Comparison of ENCODE assay signal across 8 cellular contexts in genomic region chr17:41864498-41864836, GRCh38. TPM values are rescaled to one million over a fixed set of nuclear protein-coding genes. Genes with fewer than 3 reads are reported as not detected.
DNase-seq lines count a peak whose midpoint lies in the region; ATAC-seq and TF ChIP-seq lines count a peak whose summit lies in the region.

No MANE protein-coding gene starts in this region.

- TF ChIP-seq CTCF in IMR-90 (conservative IDR thresholded peaks at IDR 0.05; ENCODE audit: low read depth, low read length) (no peak), endodermal cell (conservative IDR thresholded peaks at IDR 0.05) (no peak), neural progenitor cell (IDR thresholded peaks at IDR 0.05) (no peak)

- H3K4me3 Mint-ChIP-seq in endodermal cell (no peak overlapping the region), neural progenitor cell (no peak overlapping the region)

- CTCF ChIA-PET in IMR-90 (lab: Yijun Ruan, JAX) = interaction anchor here (1.9 kb wide), 1 partner anchor 15 kb away, joined by 6 read pairs; no protein-coding TSS in a partner anchor

- peak overlapping the region; percentile 62 for H3K27ac ChIP-seq in IMR-90 (ENCODE audit: insufficient read depth, low read length)
- H3K27ac ChIP-seq in endodermal cell (ENCODE audit: low read depth, low read length) = peak overlapping the region; percentile 64
- no peak overlapping the region for H3K27ac ChIP-seq in neural progenitor cell

- no peak for TF ChIP-seq POLR2A in IMR-90 (IDR thresholded peaks at IDR 0.05; ENCODE audit: low read depth, low read length)

- H4K5ac ChIP-seq in IMR-90 (ENCODE audit: low read depth, low read length) = no peak overlapping the region

- peak overlapping the region; percentile 46 to 61; a peak in 2 of 4 replicates for H4K8ac ChIP-seq in IMR-90 (ENCODE audit: low read depth in 2 of 2, low read length in 2 of 2)

- 0 out of 2 replicates have a peak overlapping the region, but pooled peaks have one; percentile 46 for H3K56ac ChIP-seq in IMR-90 (ENCODE audit: extremely low read depth, insufficient read depth, low read length)

- BruUV-seq in IMR-90 (replicated peaks; lab: Mats Ljungman, UMichigan) = no TSS peak

- no peaks in the 10 kb centered on the region for H3K27me3 ChIP-seq in IMR-90 (ENCODE audit: control insufficient read depth, insufficient read depth, low read length)
- H3K27me3 ChIP-seq in endodermal cell (ENCODE audit: control insufficient read depth, insufficient read depth, low read length, poor library complexity, severe bottlenecking) = no peaks in the 10 kb centered on the region
- H3K27me3 ChIP-seq in neural progenitor cell = no peaks in the 10 kb centered on the region

- no peak overlapping the region for H2BK15ac ChIP-seq in IMR-90 (ENCODE audit: low read depth, low read length)

- peaks cover 13% of the 10 kb centered on the region for H3K36me3 ChIP-seq in IMR-90 (ENCODE audit: control insufficient read depth, insufficient read depth, low read length)
- H3K36me3 ChIP-seq in endodermal cell (ENCODE audit: control insufficient read depth, insufficient read depth, low read length) = peaks cover 24% of the 10 kb centered on the region
- H3K36me3 ChIP-seq in neural progenitor cell = no peaks in the 10 kb centered on the region

- no peaks in the 10 kb centered on the region for H3K9me3 Mint-ChIP-seq in endodermal cell
- no peaks in the 10 kb centered on the region for H3K9me3 Mint-ChIP-seq in neural progenitor cell

- peak overlapping the region; percentile 90 for H3K14ac ChIP-seq in IMR-90 (replicated peaks; ENCODE audit: low read depth, low read length)

- no peak overlapping the region for H3K18ac ChIP-seq in IMR-90 (ENCODE audit: low read depth, low read length)

- no peak overlapping the region for H2BK120ac ChIP-seq in IMR-90 (ENCODE audit: low read depth, low read length)

- peaks cover 30% of the 10 kb centered on the region for H3F3A ChIP-seq in neural progenitor cell (ENCODE audit: low read depth)

- peak overlapping the region; percentile 50 for H3K23ac ChIP-seq in IMR-90 (ENCODE audit: low read depth, low read length)

- no peak for DNase-seq in IMR-90
- peak; percentile 87 for DNase-seq in endodermal cell
- peak; percentile 65 for DNase-seq in neural progenitor cell (ENCODE audit: low spot score)
- DNase-seq in NCI-H1436 (lab: John Stamatoyannopoulos, UW) = no peak
- DNase-seq in superior temporal gyrus (ENCODE audit: extremely low spot score) = no peak
- no peak for DNase-seq in activated CD8-positive, alpha-beta memory T cell treated with anti-CD3 and anti-CD28 coated beads for 24 hours
- no peak for DNase-seq in hepatic stellate cell (ENCODE audit: low spot score)

- peaks cover 57% of the 10 kb centered on the region for H3K79me2 ChIP-seq in neural progenitor cell (ENCODE audit: low read depth)

- POLR2A ChIA-PET in IMR-90 (lab: Charles Lee; ENCODE audit: unreplicated experiment) = no interaction called here

- H2AFZ ChIP-seq in IMR-90 (replicated peaks; ENCODE audit: low read length, poor library complexity) = peak overlapping the region; percentile 90
- H2AFZ ChIP-seq in neural progenitor cell (replicated peaks) = peak overlapping the region; percentile 64

- H3K79me1 ChIP-seq in IMR-90 (ENCODE audit: low read depth in 1 of 2, low read length in 2 of 2) = peaks cover 24 to 50% of the 10 kb centered on the region in 2 experiments

- H3K9ac ChIP-seq in IMR-90 (ENCODE audit: low read depth, low read length) (peak overlapping the region; percentile 75), endodermal cell (ENCODE audit: extremely low read depth, low read length, poor library complexity, severe bottlenecking) (peak overlapping the region; percentile 78), neural progenitor cell (peak overlapping the region; percentile 73)

- intact Hi-C loops in IMR-90 (cut with micrococcal nuclease) = loop anchor here (2.0 kb wide), 1 partner anchor 52 kb away; the partner anchor contains the start of gene FKBP10

- no peak overlapping the region for H2AK5ac ChIP-seq in IMR-90 (ENCODE audit: low read depth, low read length)

- H4K20me1 ChIP-seq in IMR-90 (ENCODE audit: insufficient read depth, low read length) = peaks cover 45% of the 10 kb centered on the region
- peaks cover 49% of the 10 kb centered on the region for H4K20me1 ChIP-seq in neural progenitor cell (ENCODE audit: low read depth)

- H3K9me3 ChIP-seq in IMR-90 (ENCODE audit: control insufficient read depth, insufficient read depth, low read length) = no peaks in the 10 kb centered on the region
- no peaks in the 10 kb centered on the region for H3K9me3 ChIP-seq in endodermal cell (ENCODE audit: control insufficient read depth, low read length)
- no peaks in the 10 kb centered on the region for H3K9me3 ChIP-seq in neural progenitor cell (ENCODE audit: low read depth)

- peak overlapping the region; percentile 52 for H2BK5ac ChIP-seq in IMR-90 (ENCODE audit: low read depth, low read length, poor library complexity, severe bottlenecking)

- H3K4me2 ChIP-seq in IMR-90 (ENCODE audit: low read depth, low read length) = peak overlapping the region; percentile 100
- H3K4me2 ChIP-seq in neural progenitor cell = peak overlapping the region; percentile 94

- 1% methylated on average over 18 of the region's 25 CpGs; no CpG with 5 or more reads in 1 of the 2 experiments for WGBS in IMR-90 (ENCODE audit: extremely low coverage in 2 of 2, insufficient read length in 1 of 2), 2 experiments
- WGBS in endodermal cell (ENCODE audit: insufficient coverage in 1 of 2, insufficient read length in 1 of 2), 2 experiments = 0 to 1% methylated on average over 5 to 25 of the region's 25 CpGs

- no peak overlapping the region for H2BK20ac ChIP-seq in IMR-90 (ENCODE audit: low read depth, low read length)

- peaks cover 19% of the 10 kb centered on the region for H3K4me1 Mint-ChIP-seq in endodermal cell
- H3K4me1 Mint-ChIP-seq in neural progenitor cell = peaks cover 19% of the 10 kb centered on the region

- H3K27me3 Mint-ChIP-seq in endodermal cell (ENCODE audit: insufficient read depth) (no peaks in the 10 kb centered on the region), neural progenitor cell (ENCODE audit: insufficient read depth, low read depth) (no peaks in the 10 kb centered on the region)

- TF ChIP-seq RAD21 in IMR-90 (IDR thresholded peaks at IDR 0.05; ENCODE audit: low read length) = no peak

- peaks cover 28% of the 10 kb centered on the region for H3K36me3 Mint-ChIP-seq in endodermal cell (ENCODE audit: low read depth)
- H3K36me3 Mint-ChIP-seq in neural progenitor cell = peaks cover 7% of the 10 kb centered on the region

- in situ Hi-C loops in IMR-90 (cut with MboI; ENCODE audit: low sequenced_read_pairs) = no loop called here

- dilution Hi-C loops in IMR-90 (cut with HindIII; ENCODE audit: low sequenced_read_pairs, unreplicated experiment) = no loop called here

- ATAC-seq in GM19397 (IDR thresholded peaks at IDR 0.05; ENCODE audit: unreplicated experiment) = peak; percentile 31
- peak; percentile 34; the same call in 1 of the 2 replicates for ATAC-seq in IMR-90 (ENCODE audit: low read depth)

- peak overlapping the region; percentile 90 for H2AK9ac ChIP-seq in IMR-90 (replicated peaks; ENCODE audit: low read depth, low read length, poor library complexity)

- peak overlapping the region; percentile 75 for H3K4ac ChIP-seq in IMR-90 (ENCODE audit: low read depth, low read length)

- H3K9me1 ChIP-seq in IMR-90 (ENCODE audit: insufficient read depth, low read length) = peaks cover 7% of the 10 kb centered on the region; the same call in 1 of the 2 replicates

- peak overlapping the region; percentile 55 for H4K91ac ChIP-seq in IMR-90 (ENCODE audit: insufficient read depth, low read depth, low read length)

- H3K27ac Mint-ChIP-seq in endodermal cell = no peak overlapping the region
- no peak overlapping the region for H3K27ac Mint-ChIP-seq in neural progenitor cell

- H3K4me3 ChIP-seq in IMR-90 (ENCODE audit: insufficient read depth, low read depth, low read length) = peak overlapping the region; percentile 83
- H3K4me3 ChIP-seq in endodermal cell (ENCODE audit: low read length) = peak overlapping the region; percentile 91
- H3K4me3 ChIP-seq in neural progenitor cell = peak overlapping the region; percentile 80

- peaks cover 11% of the 10 kb centered on the region for H3K4me1 ChIP-seq in IMR-90 (ENCODE audit: control insufficient read depth, insufficient read depth, low read length)
- H3K4me1 ChIP-seq in endodermal cell (ENCODE audit: control insufficient read depth, insufficient read depth, low read length) = peaks cover 5% of the 10 kb centered on the region
- H3K4me1 ChIP-seq in neural progenitor cell = peaks cover 34% of the 10 kb centered on the region

RNA-seq across cellular contexts. Expression of gene KLHL11, which starts 0.8 kb away (rescaled TPM):
- total RNA-seq in IMR-90 (2012; rRNA removed) (38.5 and 43.6 TPM in 2 replicates), endodermal cell (10 to 100 TPM; 13.3 to 15.9 TPM), neural progenitor cell (ENCODE audit: low replicate concordance) (28.5 and 33.3 TPM in 2 replicates)
- polyA plus RNA-seq in IMR-90 (2012; rRNA removed) = 3.5 and 4.1 TPM in 2 replicates
- polyA plus RNA-seq in IMR-90 (2012; cell fraction: cytosol; rRNA removed) = 1.5 TPM in 2 replicates
- 1.5 and 3.6 TPM in 2 replicates for polyA plus RNA-seq in IMR-90 (2012; cell fraction: nucleus; rRNA removed; ENCODE audit: low replicate concordance)
- polyA plus RNA-seq in endodermal cell (2013, experiment 1 of 2) = 6.6 TPM
- polyA plus RNA-seq in endodermal cell (2013, experiment 2 of 2) = 6.3 TPM

RNA-seq across cellular contexts. Expression of gene KLHL10, which starts 26.8 kb away (rescaled TPM):
- total RNA-seq in IMR-90 (2012; rRNA removed) (under 0.01 and 0.18 TPM in 2 replicates), endodermal cell (under 1 TPM in 1 of 2 donors, not detected in 1; 0.15 TPM), neural progenitor cell (ENCODE audit: low replicate concordance) (0.65 TPM in 1 of 2 replicates, not detected in the other)
- polyA plus RNA-seq in IMR-90 (2012; rRNA removed) = 0.07 TPM in 1 of 2 replicates, not detected in the other
- 0.08 TPM in 1 of 2 replicates, not detected in the other for polyA plus RNA-seq in IMR-90 (2012; cell fraction: cytosol; rRNA removed)
- 0.05 and 0.34 TPM in 2 replicates for polyA plus RNA-seq in IMR-90 (2012; cell fraction: nucleus; rRNA removed; ENCODE audit: low replicate concordance)
- polyA plus RNA-seq in endodermal cell (2013, experiment 1 of 2) = not detected
- not detected for polyA plus RNA-seq in endodermal cell (2013, experiment 2 of 2)

RNA-seq across cellular contexts. Expression of gene NT5C3B, which starts 28.4 kb away (rescaled TPM):
- total RNA-seq in IMR-90 (2012; rRNA removed) (83.0 and 92.7 TPM in 2 replicates), endodermal cell (10 to 100 TPM; 65.2 to 79.5 TPM), neural progenitor cell (ENCODE audit: low replicate concordance) (99.5 and 106 TPM in 2 replicates)
- polyA plus RNA-seq in IMR-90 (2012; rRNA removed) = 58.0 and 59.9 TPM in 2 replicates
- polyA plus RNA-seq in IMR-90 (2012; cell fraction: cytosol; rRNA removed) = 47.4 and 50.6 TPM in 2 replicates
- 45.6 and 79.0 TPM in 2 replicates for polyA plus RNA-seq in IMR-90 (2012; cell fraction: nucleus; rRNA removed; ENCODE audit: low replicate concordance)
- polyA plus RNA-seq in endodermal cell (2013, experiment 1 of 2) = 77.9 TPM
- polyA plus RNA-seq in endodermal cell (2013, experiment 2 of 2) = 72.6 TPM

RNA-seq across cellular contexts. Expression of gene FKBP10, which starts 51.7 kb away (rescaled TPM):
- total RNA-seq in IMR-90 (2012; rRNA removed) (156 and 170 TPM in 2 replicates), endodermal cell (100 to 1,000 TPM; 179 to 291 TPM), neural progenitor cell (ENCODE audit: low replicate concordance) (108 and 231 TPM in 2 replicates)
- 984 and 1,083 TPM in 2 replicates for polyA plus RNA-seq in IMR-90 (2012; rRNA removed)
- 808 and 968 TPM in 2 replicates for polyA plus RNA-seq in IMR-90 (2012; cell fraction: cytosol; rRNA removed)
- 1,533 and 3,276 TPM in 2 replicates for polyA plus RNA-seq in IMR-90 (2012; cell fraction: nucleus; rRNA removed; ENCODE audit: low replicate concordance)
- polyA plus RNA-seq in endodermal cell (2013, experiment 1 of 2) = 230 TPM
- 211 TPM for polyA plus RNA-seq in endodermal cell (2013, experiment 2 of 2)

RNA-seq across cellular contexts. Expression of gene P3H4, which starts 52.7 kb away (rescaled TPM):
- total RNA-seq in IMR-90 (2012; rRNA removed) = 21.5 and 22.2 TPM in 2 replicates
- 66.7 and 76.9 TPM in 2 replicates for polyA plus RNA-seq in IMR-90 (2012; rRNA removed)
- polyA plus RNA-seq in IMR-90 (2012; cell fraction: cytosol; rRNA removed) = 97.5 and 103 TPM in 2 replicates
- 24.6 and 46.5 TPM in 2 replicates for polyA plus RNA-seq in IMR-90 (2012; cell fraction: nucleus; rRNA removed; ENCODE audit: low replicate concordance)
- total RNA-seq in endodermal cell = 10 to 100 TPM; 23.9 to 40.6 TPM
- polyA plus RNA-seq in endodermal cell (2013, experiment 1 of 2) = 32.2 TPM
- 34.7 TPM for polyA plus RNA-seq in endodermal cell (2013, experiment 2 of 2)
- 18.7 and 48.5 TPM in 2 replicates for total RNA-seq in neural progenitor cell (ENCODE audit: low replicate concordance)

Comparison
In these comparisons a context has a peak if more than half of its experiments do, and no peak if none do; other contexts are left out.
1. DNase-seq: peak in endodermal cell (single experiment) and neural progenitor cell (single experiment); none in IMR-90 (single experiment), NCI-H1436 (single experiment), superior temporal gyrus (single experiment), activated CD8-positive, alpha-beta memory T cell treated with anti-CD3 and anti-CD28 coated beads for 24 hours (single experiment) and hepatic stellate cell (single experiment).
2. Peak in every context shown above with its lines, with median percentiles within 50 percentile points of each other: H3K4me3 ChIP-seq and H3K9ac ChIP-seq.